18 cellular contexts compared by ENCODE assay signal in genomic region chr13:100098445-100099116, GRCh38. TPM values are rescaled to one million over a fixed set of nuclear protein-coding genes. Genes with fewer than 3 reads are reported as not detected.
DNase-seq lines count a peak whose midpoint lies in the region; ATAC-seq, FAIRE-seq and TF ChIP-seq lines count a peak whose summit lies in the region.
"Had no signal": no experiment of that assay in that cellular context is flagged by ENCODE, and none has a peak within 500 bp of the region (broad histone marks: within the 10 kb centered on the region; RNA-seq: fewer than 3 reads in every experiment).

No MANE protein-coding gene starts in this region.

- POLR2A ChIA-PET in HEK293 (lab: Yijun Ruan, JAX) (interaction anchor here (1.9 to 2.2 kb wide), 2 partner anchors 9 to 116 kb away, joined by 9 to 11 read pairs; partner anchors contain the start of gene PCCA), WTC11 (lab: Charles Lee) (interaction anchor here (0.5 to 2.0 kb wide), 2 partner anchors 9 to 96 kb away, joined by 3 to 11 read pairs; partner anchors contain the start of gene PCCA)

- H3K4me1 Mint-ChIP-seq in WTC11: peaks cover 28% of the 10 kb centered on the region
- H3K4me1 Mint-ChIP-seq in activated T-helper 2 cell treated with anti-CD3 and anti-CD28 coated beads, Interferon-gamma antibody, Interleukin-2, Interleukin-4, amounts not matched to agents 10 μg/mL and 5 μg/mL and 100 μg/mL, durations not matched to agents 14 hours and 24 hours and 36 hours (ENCODE audit: low read depth): peaks cover 4% of the 10 kb centered on the region
- H3K4me1 Mint-ChIP-seq: activated CD4-positive, alpha-beta T cell treated with anti-CD3 and anti-CD28 coated beads, Interleukin-2, amount 10 ng/mL, durations not matched to agents 24 days and 14 days had no signal

- FAIRE-seq in kidney (lab: Jason Lieb, UNC): no peak
- FAIRE-seq: colon, TTC549 had no signal

- no peaks in the 10 kb centered on the region for H3K27me3 Mint-ChIP-seq in WTC11 (ENCODE audit: low read depth)
- H3K27me3 Mint-ChIP-seq in activated T-helper 2 cell treated with anti-CD3 and anti-CD28 coated beads, Interferon-gamma antibody, Interleukin-2, Interleukin-4, amounts not matched to agents 10 μg/mL and 5 μg/mL and 100 μg/mL, durations not matched to agents 14 hours and 24 hours and 36 hours (ENCODE audit: low read depth): peaks cover 4% of the 10 kb centered on the region
- H3K27me3 Mint-ChIP-seq: activated CD4-positive, alpha-beta T cell treated with anti-CD3 and anti-CD28 coated beads, Interleukin-2, amount 10 ng/mL, durations not matched to agents 24 days and 14 days had no signal

- peaks cover 5% of the 10 kb centered on the region for H3K9me3 Mint-ChIP-seq in WTC11
- H3K9me3 Mint-ChIP-seq in activated T-helper 2 cell treated with anti-CD3 and anti-CD28 coated beads, Interferon-gamma antibody, Interleukin-2, Interleukin-4, amounts not matched to agents 10 μg/mL and 5 μg/mL and 100 μg/mL, durations not matched to agents 14 hours and 24 hours and 36 hours: no peaks in the 10 kb centered on the region
- H3K9me3 Mint-ChIP-seq: activated CD4-positive, alpha-beta T cell treated with anti-CD3 and anti-CD28 coated beads, Interleukin-2, amount 10 ng/mL, durations not matched to agents 24 days and 14 days had no signal

- H3K4me3 Mint-ChIP-seq in WTC11: no peak overlapping the region
- no peak overlapping the region for H3K4me3 Mint-ChIP-seq in activated T-helper 2 cell treated with anti-CD3 and anti-CD28 coated beads, Interferon-gamma antibody, Interleukin-2, Interleukin-4, amounts not matched to agents 10 μg/mL and 5 μg/mL and 100 μg/mL, durations not matched to agents 14 hours and 24 hours and 36 hours (ENCODE audit: low read depth)
- H3K4me3 Mint-ChIP-seq: activated CD4-positive, alpha-beta T cell treated with anti-CD3 and anti-CD28 coated beads, Interleukin-2, amount 10 ng/mL, durations not matched to agents 24 days and 14 days had no signal

- H3K4me1 ChIP-seq in HEK293 (ENCODE audit: control insufficient read depth, insufficient read depth, low read length) (peaks cover 9% of the 10 kb centered on the region), kidney (ENCODE audit: control insufficient read depth in 1 of 2, insufficient read depth in 1 of 2, low read depth in 1 of 2, low read length in 2 of 2) (peaks cover 5 to 34% of the 10 kb centered on the region in 2 donors)

- H3K27ac Mint-ChIP-seq in WTC11: peak overlapping the region; percentile 3
- no peak overlapping the region for H3K27ac Mint-ChIP-seq in activated T-helper 2 cell treated with anti-CD3 and anti-CD28 coated beads, Interferon-gamma antibody, Interleukin-2, Interleukin-4, amounts not matched to agents 10 μg/mL and 5 μg/mL and 100 μg/mL, durations not matched to agents 14 hours and 24 hours and 36 hours
- H3K27ac Mint-ChIP-seq: activated CD4-positive, alpha-beta T cell treated with anti-CD3 and anti-CD28 coated beads, Interleukin-2, amount 10 ng/mL, durations not matched to agents 24 days and 14 days had no signal

- DNase-seq in WTC11 (ENCODE audit: low spot score) (no peak), kidney (no peak), renal cortical epithelial cell (ENCODE audit: low read depth) (peak; percentile 60), NCI-H2107 (lab: John Stamatoyannopoulos, UW) (no peak), GOT3 (lab: John Stamatoyannopoulos, UW) (no peak)
- DNase-seq in activated T-helper 2 cell treated with anti-CD3 and anti-CD28 coated beads, Interferon-gamma antibody, Interleukin-2, Interleukin-4, amounts not matched to agents 10 μg/mL and 5 μg/mL and 100 μg/mL, durations not matched to agents 14 hours and 24 hours and 36 hours (ENCODE audit: low spot score): no peak
- DNase-seq: activated CD4-positive, alpha-beta T cell treated with anti-CD3 and anti-CD28 coated beads, Interleukin-2, amount 10 ng/mL, durations not matched to agents 24 days and 14 days; activated CD8-positive, alpha-beta memory T cell treated with anti-CD3 and anti-CD28 coated beads, Interleukin-2, amount 50 U/mL, for 48 hours; aorta; foreskin melanocyte; left lung; NCI-H1417 treated with DMSO at 0.1 percent for 48 hours; NCI-H2227 treated with DMSO at 0.1 percent for 48 hours; occipital lobe; uterus had no signal

- H3K36me3 ChIP-seq in HEK293 (ENCODE audit: control insufficient read depth in 2 of 2, insufficient read depth in 1 of 2, low read length in 2 of 2) (no peaks in the 10 kb centered on the region), kidney (ENCODE audit: control insufficient read depth in 1 of 2, insufficient read depth in 2 of 2, low read length in 2 of 2) (no peaks in the 10 kb centered on the region)
- H3K36me3 ChIP-seq: left lung, uterus had no signal

- H3K36me3 Mint-ChIP-seq in WTC11: peaks cover 14% of the 10 kb centered on the region
- H3K36me3 Mint-ChIP-seq in activated T-helper 2 cell treated with anti-CD3 and anti-CD28 coated beads, Interferon-gamma antibody, Interleukin-2, Interleukin-4, amounts not matched to agents 10 μg/mL and 5 μg/mL and 100 μg/mL, durations not matched to agents 14 hours and 24 hours and 36 hours (ENCODE audit: low read depth): no peaks in the 10 kb centered on the region

- H3K4me3 ChIP-seq in HEK293 (ENCODE audit: low read depth, low read length) (no peak overlapping the region), kidney (ENCODE audit: low read length in 2 of 2) (no peak overlapping the region)
- H3K4me3 ChIP-seq: left lung, uterus had no signal

- intact Hi-C loops in kidney (cut with DNase I): no loop called here
- intact Hi-C loops in activated T-helper 2 cell treated with anti-CD3 and anti-CD28 coated beads, Interferon-gamma antibody, Interleukin-2, Interleukin-4, amounts not matched to agents 10 μg/mL and 5 μg/mL and 100 μg/mL, durations not matched to agents 14 hours and 24 hours and 36 hours (cut with micrococcal nuclease): no loop called here

- H3K27ac ChIP-seq in HEK293 (ENCODE audit: extremely low read depth, low read depth, low read length) (peak overlapping the region; percentile 46; the same call in 1 of the 2 replicates), kidney (ENCODE audit: low read depth in 2 of 2, low read length in 2 of 2) (peak overlapping the region; percentile 26 to 61)
- H3K27ac ChIP-seq: left lung, uterus had no signal

- H3K9me3 ChIP-seq in HEK293 (ENCODE audit: control insufficient read depth, insufficient read depth, low read depth, low read length): no peaks in the 10 kb centered on the region
- no peaks in the 10 kb centered on the region for H3K9me3 ChIP-seq in kidney (ENCODE audit: control insufficient read depth in 1 of 2, low read length in 2 of 2)
- H3K9me3 ChIP-seq: left lung, uterus had no signal

- TF ChIP-seq CTCF in HEK293 (tag by site-specific recombination; IDR thresholded peaks at IDR 0.05): no peak
- no peak for TF ChIP-seq CTCF in WTC11 (IDR thresholded peaks at IDR 0.05)
- no peak for TF ChIP-seq CTCF in kidney (IDR thresholded peaks at IDR 0.05; ENCODE audit: borderline replicate concordance, extremely low read depth, insufficient read depth)

- no peak for ATAC-seq in WTC11
- ATAC-seq: left lung had no signal

- H3K9ac ChIP-seq in kidney (ENCODE audit: low read length in 2 of 2): no peak overlapping the region

- CTCF ChIA-PET in HEK293 (lab: Yijun Ruan, JAX) (interaction anchor here (0.6 to 1.2 kb wide), 4 partner anchors 10 to 89 kb away, joined by 3 to 4 read pairs (median 4); partner anchors contain the start of gene PCCA), WTC11 (lab: Charles Lee) (no interaction called here)

TF ChIP-seq in HEK293, 187 proteins besides CTCF, POLR2A, EP300 and RAD21 (continues in another document):
- TF ChIP-seq, protein P1, sequence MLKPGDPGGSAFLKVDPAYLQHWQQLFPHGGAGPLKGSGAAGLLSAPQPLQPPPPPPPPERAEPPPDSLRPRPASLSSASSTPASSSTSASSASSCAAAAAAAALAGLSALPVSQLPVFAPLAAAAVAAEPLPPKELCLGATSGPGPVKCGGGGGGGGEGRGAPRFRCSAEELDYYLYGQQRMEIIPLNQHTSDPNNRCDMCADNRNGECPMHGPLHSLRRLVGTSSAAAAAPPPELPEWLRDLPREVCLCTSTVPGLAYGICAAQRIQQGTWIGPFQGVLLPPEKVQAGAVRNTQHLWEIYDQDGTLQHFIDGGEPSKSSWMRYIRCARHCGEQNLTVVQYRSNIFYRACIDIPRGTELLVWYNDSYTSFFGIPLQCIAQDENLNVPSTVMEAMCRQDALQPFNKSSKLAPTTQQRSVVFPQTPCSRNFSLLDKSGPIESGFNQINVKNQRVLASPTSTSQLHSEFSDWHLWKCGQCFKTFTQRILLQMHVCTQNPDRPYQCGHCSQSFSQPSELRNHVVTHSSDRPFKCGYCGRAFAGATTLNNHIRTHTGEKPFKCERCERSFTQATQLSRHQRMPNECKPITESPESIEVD (tag by site-specific recombination; IDR thresholded peaks at IDR 0.05): peak; percentile 92
- TF ChIP-seq ZNF366 (tag by site-specific recombination; conservative IDR thresholded peaks at IDR 0.05) (peak; percentile 85), FEZF1 (tag by site-specific recombination; IDR thresholded peaks at IDR 0.05) (peak; percentile 48; the same call in 1 of the 2 replicates), SP3 (tag by site-specific recombination; IDR thresholded peaks at IDR 0.05) (0 out of 2 replicates have a peak, but pooled peaks have one; percentile 16)

TF ChIP-seq in WTC11, 78 proteins besides CTCF, POLR2A, EP300 and RAD21:
- TF ChIP-seq SMAD3 (CRISPR knock-in tag; IDR thresholded peaks at IDR 0.05; ENCODE audit: borderline replicate concordance) (no peak), ZBTB21 (CRISPR knock-in tag; IDR thresholded peaks at IDR 0.05; ENCODE audit: borderline replicate concordance) (no peak), GABPB1 (CRISPR knock-in tag; IDR thresholded peaks at IDR 0.05) (peak; percentile 85)

RNA-seq across cellular contexts. Expression of gene PCCA, which starts 9.7 kb away (rescaled TPM):
- total RNA-seq in WTC11 (2021) (52.8 to 68.3 TPM (median 66.2 TPM) in 3 replicates), kidney (86.2 TPM), renal cortical epithelial cell (12.5 and 72.8 TPM in 2 replicates)
- 222 TPM for polyA plus RNA-seq in kidney (ENCODE audit: insufficient read depth, low read depth, low replicate concordance)
- 6.7 and 7.1 TPM in 2 replicates for total RNA-seq in activated T-helper 2 cell treated with anti-CD3 and anti-CD28 coated beads, Interferon-gamma antibody, Interleukin-2, Interleukin-4, amounts not matched to agents 10 μg/mL and 5 μg/mL and 100 μg/mL, durations not matched to agents 14 hours and 24 hours and 36 hours

Comparison
In these comparisons a context has a peak if more than half of its experiments do, and no peak if none do; other contexts are left out.
1. Of the 8 proteins assayed by ChIP-seq in both HEK293 and WTC11: peak only in HEK293: ATF2 and ZBTB21; only in WTC11: none; in both: none; in neither: 6.